In genomic region chrX:100819837-100820666, GRCh38 we compare ENCODE assay signal across 1 cellular context.
TF ChIP-seq lines count a peak whose summit lies in the region.

TSS of gene CSTF2 (plus strand) at chrX:100820391. CDS start at chrX:100820417, 26 bp downstream.

TF ChIP-seq in H1, 55 proteins besides CTCF, POLR2A, EP300 and RAD21 (continued from another document):
- TF ChIP-seq RBBP5 (IDR thresholded peaks at IDR 0.05; ENCODE audit: borderline replicate concordance, low read depth, low read length) (peak; percentile 51; the same call in 1 of the 2 replicates), EZH2 (IDR thresholded peaks at IDR 0.05; ENCODE audit: low read depth, low read length, severe bottlenecking) (no peak), CREB1 (IDR thresholded peaks at IDR 0.05) (0 out of 2 replicates have a peak, but pooled peaks have one; percentile 26), GABPA (IDR thresholded peaks at IDR 0.05; ENCODE audit: borderline replicate concordance, insufficient read depth, low read length) (peak; percentile 97), POLR2AphosphoS5 (IDR thresholded peaks at IDR 0.05; ENCODE audit: low read depth, low read length) (peak; percentile 58; the same call in 1 of the 2 replicates), KDM5A (IDR thresholded peaks at IDR 0.05; ENCODE audit: low read length) (peak; percentile 85), TBP (IDR thresholded peaks at IDR 0.05; ENCODE audit: low read depth, low read length) (peak; percentile 53), SP4 (IDR thresholded peaks at IDR 0.05; ENCODE audit: low read length) (no peak), PHF8 (conservative IDR thresholded peaks at IDR 0.05; ENCODE audit: low read depth, low read length) (peak; percentile 69), RFX5 (IDR thresholded peaks at IDR 0.05; ENCODE audit: borderline replicate concordance, low read depth, low read length) (no peak), HDAC2 (IDR thresholded peaks at IDR 0.05; ENCODE audit: borderline replicate concordance in 1 of 2, low read depth in 2 of 2, low read length in 2 of 2) (no peak), SUZ12 (IDR thresholded peaks at IDR 0.05; ENCODE audit: low read length) (no peak), YY1 (IDR thresholded peaks at IDR 0.05; ENCODE audit: low read depth, low read length) (peak; percentile 90), ASH2L (IDR thresholded peaks at IDR 0.05; ENCODE audit: low read length) (peak; percentile 37), SIN3A (conservative IDR thresholded peaks at IDR 0.05 in 1 of 2, IDR thresholded peaks at IDR 0.05 in 1 of 2; ENCODE audit: low read depth in 1 of 2, low read length in 2 of 2) (peak; percentile 56 to 81; a peak in 2 of 4 replicates), CBX5 (IDR thresholded peaks at IDR 0.05; ENCODE audit: low read depth, low read length) (no peak), CHD1 (IDR thresholded peaks at IDR 0.05; ENCODE audit: low read depth, low read length) (no peak), SP2 (IDR thresholded peaks at IDR 0.05; ENCODE audit: low read length) (no peak), TEAD4 (IDR thresholded peaks at IDR 0.05; ENCODE audit: low read depth, low read length) (0 out of 2 replicates have a peak, but pooled peaks have one; percentile 12), KDM4A (IDR thresholded peaks at IDR 0.05; ENCODE audit: low read depth, low read length, severe bottlenecking) (peak; percentile 62)
- TF ChIP-seq, protein P1, sequence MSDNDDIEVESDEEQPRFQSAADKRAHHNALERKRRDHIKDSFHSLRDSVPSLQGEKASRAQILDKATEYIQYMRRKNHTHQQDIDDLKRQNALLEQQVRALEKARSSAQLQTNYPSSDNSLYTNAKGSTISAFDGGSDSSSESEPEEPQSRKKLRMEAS (IDR thresholded peaks at IDR 0.05): peak; percentile 76
- TF ChIP-seq, protein P2, sequence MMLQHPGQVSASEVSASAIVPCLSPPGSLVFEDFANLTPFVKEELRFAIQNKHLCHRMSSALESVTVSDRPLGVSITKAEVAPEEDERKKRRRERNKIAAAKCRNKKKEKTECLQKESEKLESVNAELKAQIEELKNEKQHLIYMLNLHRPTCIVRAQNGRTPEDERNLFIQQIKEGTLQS (IDR thresholded peaks at IDR 0.05; ENCODE audit: insufficient read depth, low read depth, low read length): no peak
- TF ChIP-seq, protein P3, sequence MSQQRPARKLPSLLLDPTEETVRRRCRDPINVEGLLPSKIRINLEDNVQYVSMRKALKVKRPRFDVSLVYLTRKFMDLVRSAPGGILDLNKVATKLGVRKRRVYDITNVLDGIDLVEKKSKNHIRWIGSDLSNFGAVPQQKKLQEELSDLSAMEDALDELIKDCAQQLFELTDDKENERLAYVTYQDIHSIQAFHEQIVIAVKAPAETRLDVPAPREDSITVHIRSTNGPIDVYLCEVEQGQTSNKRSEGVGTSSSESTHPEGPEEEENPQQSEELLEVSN (IDR thresholded peaks at IDR 0.05): peak; percentile 73
